8 cellular contexts compared by ENCODE assay signal in the genomic region with DNA sequence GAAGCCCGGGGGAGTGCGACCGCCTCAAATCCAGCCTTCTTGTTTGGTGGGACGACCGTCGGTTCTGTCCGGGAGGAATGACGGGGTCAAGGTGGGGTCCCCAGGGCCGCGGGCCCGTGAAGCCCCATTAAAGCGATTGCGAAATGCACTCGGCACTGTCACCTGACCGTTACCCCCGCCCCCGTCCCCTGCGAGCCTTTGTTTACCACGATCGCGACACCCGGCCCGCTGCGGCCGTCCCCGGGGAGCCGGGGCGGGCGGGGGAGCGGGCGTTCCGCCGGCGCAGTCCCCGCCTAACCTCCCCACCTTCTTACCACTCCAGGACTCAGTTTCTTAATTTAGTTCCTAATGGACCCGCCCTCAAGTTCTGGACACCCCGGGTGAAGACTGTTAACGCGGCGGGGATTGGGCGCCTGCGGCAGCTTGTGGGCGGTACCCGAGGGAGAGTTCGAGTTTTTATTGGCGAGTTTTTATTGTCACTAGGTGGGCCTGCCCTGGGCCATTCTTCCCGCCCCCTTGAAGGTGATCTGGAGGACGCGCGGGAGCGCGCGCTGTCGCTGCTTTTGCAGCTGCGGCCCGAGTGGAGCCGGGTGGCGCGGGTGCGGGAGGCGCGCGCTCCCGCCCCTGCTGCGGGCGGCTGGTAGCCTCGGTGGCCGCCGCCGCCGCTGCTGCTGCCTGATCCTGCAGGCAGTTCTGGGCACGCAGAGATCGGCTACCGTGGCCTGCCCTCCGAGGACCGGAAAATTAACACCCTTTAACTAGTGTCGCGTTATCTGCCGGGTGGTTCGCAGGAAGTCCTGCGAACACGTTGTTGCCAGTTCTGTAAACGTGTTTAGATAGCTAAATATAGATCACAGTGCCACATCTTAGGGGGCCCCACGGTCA. TPM values are rescaled to one million over a fixed set of nuclear protein-coding genes. Genes with fewer than 3 reads are reported as not detected.
A peak's percentile ranks its signal among the peaks of the same experiment; 100 is the strongest.
DNase-seq lines count a peak whose midpoint lies in the region; ATAC-seq and TF ChIP-seq lines count a peak whose summit lies in the region.

No MANE protein-coding gene starts in this region.

- H3K4me3 ChIP-seq in epithelial cell of proximal tubule (ENCODE audit: low read depth, low read length) (peak overlapping the region; percentile 93), mucosa of descending colon (peak overlapping the region; percentile 100)

- intact Hi-C loops in mucosa of descending colon (cut with DNase I, micrococcal nuclease) = no loop called here

- no peaks in the 10 kb centered on the region for H3K9me3 ChIP-seq in mucosa of descending colon

- no peak; the same call in 1 of the 2 replicates for TF ChIP-seq EP300 in Ishikawa (IDR thresholded peaks at IDR 0.05; ENCODE audit: borderline replicate concordance)

- ATAC-seq in GM21619 (IDR thresholded peaks at IDR 0.05; ENCODE audit: unreplicated experiment) (peak; percentile 78), mucosa of descending colon (peak; percentile 89)

- DNase-seq in DMS153 treated with DMSO at 0.1 percent for 48 hours (lab: John Stamatoyannopoulos, UW; ENCODE audit: unreplicated experiment) (peak; percentile 97), OCI-M2 (lab: John Stamatoyannopoulos, UW; ENCODE audit: unreplicated experiment) (peak; percentile 35), epithelial cell of proximal tubule (ENCODE audit: low read depth) (peak; percentile 71), mucosa of descending colon (peak; percentile 96)
- DNase-seq in activated T-cell treated with anti-CD3 and anti-CD28 coated beads, Interleukin-2, amount 50 U/mL, for 1 hour = peak; percentile 86
- peak; percentile 64 to 82 for DNase-seq in stimulated activated CD8-positive, alpha-beta memory T cell treated with anti-CD3 and anti-CD28 coated beads, Interleukin-4, amount 100 ng/mL, for 1 hour (ENCODE audit: low read depth in 2 of 2, low spot score in 1 of 2)

- no peak for TF ChIP-seq RAD21 in Ishikawa (IDR thresholded peaks at IDR 0.05; ENCODE audit: low read depth)

- H3K36me3 ChIP-seq in mucosa of descending colon (ENCODE audit: low read depth) = no peaks in the 10 kb centered on the region

- H3K4me1 ChIP-seq in mucosa of descending colon (ENCODE audit: low read depth) = peaks cover 24% of the 10 kb centered on the region

- TF ChIP-seq CTCF in epithelial cell of proximal tubule (conservative IDR thresholded peaks at IDR 0.05; ENCODE audit: low read depth, low read length) = no peak
- no peak for TF ChIP-seq CTCF in mucosa of descending colon (IDR thresholded peaks at IDR 0.05)

TF ChIP-seq in Ishikawa, 13 proteins besides CTCF, POLR2A, EP300 and RAD21:
- TF ChIP-seq EGR1 (IDR thresholded peaks at IDR 0.05) (no peak; the same call in 1 of the 2 replicates), YY1 (IDR thresholded peaks at IDR 0.05; ENCODE audit: low read depth) (no peak), FOXM1 (IDR thresholded peaks at IDR 0.05; ENCODE audit: borderline replicate concordance, low read depth) (no peak), ZBTB7A (IDR thresholded peaks at IDR 0.05; ENCODE audit: low read depth) (peak; percentile 83; the same call in 1 of the 2 replicates), TEAD4 (IDR thresholded peaks at IDR 0.05) (0 out of 2 replicates have a peak, but pooled peaks have one; percentile 19), CEBPB (IDR thresholded peaks at IDR 0.05) (peak; percentile 99), TCF12 (IDR thresholded peaks at IDR 0.05; ENCODE audit: low read depth) (peak; percentile 45), CREB1 (IDR thresholded peaks at IDR 0.05; ENCODE audit: low read depth) (peak; percentile 39; the same call in 1 of the 2 replicates), TAF1 (IDR thresholded peaks at IDR 0.05; ENCODE audit: low read depth) (peak; percentile 27; the same call in 1 of the 2 replicates), NFIC (IDR thresholded peaks at IDR 0.05) (no peak; the same call in 1 of the 2 replicates)
- TF ChIP-seq, protein P1, sequence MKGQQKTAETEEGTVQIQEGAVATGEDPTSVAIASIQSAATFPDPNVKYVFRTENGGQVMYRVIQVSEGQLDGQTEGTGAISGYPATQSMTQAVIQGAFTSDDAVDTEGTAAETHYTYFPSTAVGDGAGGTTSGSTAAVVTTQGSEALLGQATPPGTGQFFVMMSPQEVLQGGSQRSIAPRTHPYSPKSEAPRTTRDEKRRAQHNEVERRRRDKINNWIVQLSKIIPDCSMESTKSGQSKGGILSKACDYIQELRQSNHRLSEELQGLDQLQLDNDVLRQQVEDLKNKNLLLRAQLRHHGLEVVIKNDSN (IDR thresholded peaks at IDR 0.05) = peak; percentile 91
- TF ChIP-seq, protein P2, sequence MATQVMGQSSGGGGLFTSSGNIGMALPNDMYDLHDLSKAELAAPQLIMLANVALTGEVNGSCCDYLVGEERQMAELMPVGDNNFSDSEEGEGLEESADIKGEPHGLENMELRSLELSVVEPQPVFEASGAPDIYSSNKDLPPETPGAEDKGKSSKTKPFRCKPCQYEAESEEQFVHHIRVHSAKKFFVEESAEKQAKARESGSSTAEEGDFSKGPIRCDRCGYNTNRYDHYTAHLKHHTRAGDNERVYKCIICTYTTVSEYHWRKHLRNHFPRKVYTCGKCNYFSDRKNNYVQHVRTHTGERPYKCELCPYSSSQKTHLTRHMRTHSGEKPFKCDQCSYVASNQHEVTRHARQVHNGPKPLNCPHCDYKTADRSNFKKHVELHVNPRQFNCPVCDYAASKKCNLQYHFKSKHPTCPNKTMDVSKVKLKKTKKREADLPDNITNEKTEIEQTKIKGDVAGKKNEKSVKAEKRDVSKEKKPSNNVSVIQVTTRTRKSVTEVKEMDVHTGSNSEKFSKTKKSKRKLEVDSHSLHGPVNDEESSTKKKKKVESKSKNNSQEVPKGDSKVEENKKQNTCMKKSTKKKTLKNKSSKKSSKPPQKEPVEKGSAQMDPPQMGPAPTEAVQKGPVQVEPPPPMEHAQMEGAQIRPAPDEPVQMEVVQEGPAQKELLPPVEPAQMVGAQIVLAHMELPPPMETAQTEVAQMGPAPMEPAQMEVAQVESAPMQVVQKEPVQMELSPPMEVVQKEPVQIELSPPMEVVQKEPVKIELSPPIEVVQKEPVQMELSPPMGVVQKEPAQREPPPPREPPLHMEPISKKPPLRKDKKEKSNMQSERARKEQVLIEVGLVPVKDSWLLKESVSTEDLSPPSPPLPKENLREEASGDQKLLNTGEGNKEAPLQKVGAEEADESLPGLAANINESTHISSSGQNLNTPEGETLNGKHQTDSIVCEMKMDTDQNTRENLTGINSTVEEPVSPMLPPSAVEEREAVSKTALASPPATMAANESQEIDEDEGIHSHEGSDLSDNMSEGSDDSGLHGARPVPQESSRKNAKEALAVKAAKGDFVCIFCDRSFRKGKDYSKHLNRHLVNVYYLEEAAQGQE (IDR thresholded peaks at IDR 0.05; ENCODE audit: low read depth) = no peak
- TF ChIP-seq, protein P3, sequence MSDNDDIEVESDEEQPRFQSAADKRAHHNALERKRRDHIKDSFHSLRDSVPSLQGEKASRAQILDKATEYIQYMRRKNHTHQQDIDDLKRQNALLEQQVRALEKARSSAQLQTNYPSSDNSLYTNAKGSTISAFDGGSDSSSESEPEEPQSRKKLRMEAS (IDR thresholded peaks at IDR 0.05) = peak; percentile 80

RNA-seq across cellular contexts. Expression of a gene that starts 1.0 kb away (rescaled TPM):
- 8.0 and 20.6 TPM in 2 replicates for total RNA-seq in epithelial cell of proximal tubule
- 10 to 100 TPM; 45.3 to 99.2 (median 69.9) TPM for total RNA-seq in mucosa of descending colon

Comparison
In these comparisons a context has a peak if more than half of its experiments do, and no peak if none do; other contexts are left out.
1. Peak in every context shown above with its lines: DNase-seq, ATAC-seq and H3K4me3 ChIP-seq.
2. DNase-seq: peak in every context shown above with its lines; median percentile 97 in DMS153 treated with DMSO at 0.1 percent for 48 hours; 96 in mucosa of descending colon; 86 in activated T-cell treated with anti-CD3 and anti-CD28 coated beads, Interleukin-2, amount 50 U/mL, for 1 hour; 73 in stimulated activated CD8-positive, alpha-beta memory T cell treated with anti-CD3 and anti-CD28 coated beads, Interleukin-4, amount 100 ng/mL, for 1 hour; 71 in epithelial cell of proximal tubule; 35 in OCI-M2.